Comparison of ENCODE assay signal across 9 cellular contexts in the genomic region with DNA sequence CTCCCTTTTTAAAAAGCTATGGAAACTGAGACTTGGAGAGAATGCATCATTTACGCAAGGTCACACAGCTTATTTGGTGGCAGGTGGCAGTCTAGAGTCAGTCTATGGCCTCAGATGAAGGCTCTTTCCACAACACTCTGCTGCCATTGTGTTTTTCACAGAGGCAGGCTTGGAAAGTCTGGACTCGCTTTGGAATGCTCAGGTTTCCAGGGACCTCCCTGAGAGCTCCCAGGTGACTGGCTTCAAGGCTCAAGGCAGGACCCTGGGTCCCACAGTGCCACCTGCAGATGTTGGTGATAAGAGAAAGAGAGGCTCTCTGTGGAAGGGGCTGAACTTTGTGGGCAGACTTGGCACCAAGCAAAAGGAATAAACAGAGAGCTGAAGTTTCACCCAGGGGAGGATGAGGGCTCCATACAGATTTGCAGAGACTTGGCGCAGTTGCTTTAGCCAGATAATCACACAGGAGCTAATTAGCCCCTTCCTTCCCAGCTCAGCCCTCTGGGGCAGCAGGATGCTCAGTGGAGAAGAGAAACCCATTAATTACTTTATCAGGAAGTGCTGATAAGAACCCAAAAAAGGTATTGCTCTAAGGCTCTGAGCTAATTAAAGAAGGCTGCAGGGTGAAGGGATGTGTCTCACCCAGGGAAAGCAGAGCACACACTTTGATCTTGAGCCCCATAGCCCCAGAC.
DNase-seq lines count a peak whose midpoint lies in the region; ATAC-seq, FAIRE-seq and TF ChIP-seq lines count a peak whose summit lies in the region.
"Had no signal": no experiment of that assay in that cellular context is flagged by ENCODE, and none has a peak within 500 bp of the region (broad histone marks: within the 10 kb centered on the region; RNA-seq: fewer than 3 reads in every experiment).

No MANE protein-coding gene starts in this region.

- peak overlapping the region; percentile 98 for H3K27ac Mint-ChIP-seq in activated CD4-positive, alpha-beta memory T cell treated with anti-CD3 and anti-CD28 coated beads, Interleukin-2, amount 10 ng/mL, durations not matched to agents 7 days and 5 days

- TF ChIP-seq CTCF in HepG2 (CRISPR knock-in tag; IDR thresholded peaks at IDR 0.05) = peak; percentile 15; the same call in 1 of the 2 replicates
- TF ChIP-seq CTCF in upper lobe of right lung (IDR thresholded peaks at IDR 0.05) = no peak

- in situ Hi-C loops in HepG2 (cut with HindIII; ENCODE audit: extremely low pct_ligation_motif_present, low pct_unique_long_range_greater_than_20kb) = no loop called here

- no peak for TF ChIP-seq RAD21 in HepG2 (CRISPR knock-in tag; IDR thresholded peaks at IDR 0.05)

- H3K4me3 ChIP-seq in H7 (ENCODE audit: insufficient read depth, low read depth, low read length) (no peak overlapping the region), HepG2 (replicated peaks in 1 of 3; ENCODE audit: insufficient read depth in 1 of 3, low read depth in 2 of 3, low read length in 3 of 3) (no peak overlapping the region), upper lobe of right lung (no peak overlapping the region)

- no peak overlapping the region for H3K9ac ChIP-seq in HepG2 (ENCODE audit: insufficient read depth, low read depth, low read length)

- H3K27me3 ChIP-seq in H7 (ENCODE audit: control insufficient read depth, insufficient read depth, low read length) = no peaks in the 10 kb centered on the region
- H3K27me3 ChIP-seq in HepG2 (ENCODE audit: control insufficient read depth in 1 of 2, insufficient read depth in 2 of 2, low read length in 2 of 2) = no peaks in the 10 kb centered on the region; a peak in 1 of 5 replicates
- no peaks in the 10 kb centered on the region for H3K27me3 ChIP-seq in upper lobe of right lung

- no peak for TF ChIP-seq POLR2A in HepG2 (IDR thresholded peaks at IDR 0.05; ENCODE audit: insufficient read depth in 1 of 2, low read depth in 2 of 2, low read length in 2 of 2)

- H3K9me3 ChIP-seq in HepG2 (ENCODE audit: low read length) = 0 out of 2 replicates have a peak, but pooled peaks cover 3% of the 10 kb centered on the region
- H3K9me3 ChIP-seq in upper lobe of right lung = no peaks in the 10 kb centered on the region

- H3K27ac ChIP-seq in HepG2 (ENCODE audit: extremely low read length, insufficient read depth, low read length) (no peak overlapping the region), upper lobe of right lung (no peak overlapping the region)

- intact Hi-C loops in HepG2 (cut with micrococcal nuclease; ENCODE audit: unreplicated experiment) = no loop called here
- intact Hi-C loops in upper lobe of right lung (cut with DNase I) = no loop called here

- DNase-seq in D341Med (ENCODE audit: low spot score) (peak; percentile 40), H7 (peak; percentile 59), HepG2 (ENCODE audit: low spot score) (no peak), upper lobe of right lung (no peak), kidney glomerular epithelial cell (lab: John Stamatoyannopoulos, UW) (no peak), NCI-H187 treated with DMSO at 0.1 percent for 48 hours (lab: John Stamatoyannopoulos, UW) (no peak)
- no peak for DNase-seq in activated CD4-positive, alpha-beta memory T cell treated with anti-CD3 and anti-CD28 coated beads, Interleukin-2, amount 10 ng/mL, durations not matched to agents 7 days and 5 days
- DNase-seq: NCI-H748 treated with DMSO at 0.1 percent for 48 hours had no signal

- no peak overlapping the region for H2AFZ ChIP-seq in HepG2 (ENCODE audit: low read length)

- no peak overlapping the region for H3K4me2 ChIP-seq in HepG2 (ENCODE audit: low read depth, low read length)

- H3K9me3 Mint-ChIP-seq in activated CD4-positive, alpha-beta memory T cell treated with anti-CD3 and anti-CD28 coated beads, Interleukin-2, amount 10 ng/mL, durations not matched to agents 7 days and 5 days = no peaks in the 10 kb centered on the region

- POLR2A ChIA-PET in activated CD4-positive, alpha-beta memory T cell treated with anti-CD3 and anti-CD28 coated beads, Interleukin-2, amount 10 ng/mL, durations not matched to agents 7 days and 5 days (lab: Charles Lee) = interaction anchor here (0.8 to 6.3 kb wide), 7 partner anchors 9 to 189 kb away, joined by 3 to 80 read pairs (median 5); partner anchors contain the start of gene LBH
- POLR2A ChIA-PET in HepG2 (lab: Yijun Ruan, JAX) = no interaction called here

- FAIRE-seq in HepG2 (lab: Jason Lieb, UNC) = peak; percentile 15

- CTCF ChIA-PET in activated CD4-positive, alpha-beta memory T cell treated with anti-CD3 and anti-CD28 coated beads, Interleukin-2, amount 10 ng/mL, durations not matched to agents 7 days and 5 days (lab: Charles Lee) = interaction anchor here (0.6 to 4.0 kb wide), 11 partner anchors 9 to 170 kb away, joined by 3 to 25 read pairs (median 5); partner anchors contain the start of genes LBH and LCLAT1
- CTCF ChIA-PET in HepG2 (lab: Yijun Ruan, JAX; ENCODE audit: low intra/inter-chr PET ratio, low total read pairs) = no interaction called here

- H3K4me3 Mint-ChIP-seq in activated CD4-positive, alpha-beta memory T cell treated with anti-CD3 and anti-CD28 coated beads, Interleukin-2, amount 10 ng/mL, durations not matched to agents 7 days and 5 days = no peak overlapping the region

- whole genome bisulfite sequencing in HepG2 (ENCODE audit: low lambda C conversion rate) = 32% methylated on average over 3 of the region's 3 CpGs

- no peaks in the 10 kb centered on the region for H3K79me2 ChIP-seq in HepG2 (ENCODE audit: insufficient read depth, low read length)

- no peaks in the 10 kb centered on the region for H3K36me3 ChIP-seq in H7 (replicated peaks; ENCODE audit: control insufficient read depth, insufficient read depth, low read length)
- no peaks in the 10 kb centered on the region for H3K36me3 ChIP-seq in HepG2 (replicated peaks in 1 of 2; ENCODE audit: control insufficient read depth in 1 of 2, insufficient read depth in 2 of 2, low read length in 2 of 2)
- H3K36me3 ChIP-seq in upper lobe of right lung = no peaks in the 10 kb centered on the region

- H3K27me3 Mint-ChIP-seq in activated CD4-positive, alpha-beta memory T cell treated with anti-CD3 and anti-CD28 coated beads, Interleukin-2, amount 10 ng/mL, durations not matched to agents 7 days and 5 days = no peaks in the 10 kb centered on the region

- no peak for TF ChIP-seq EP300 in HepG2 (IDR thresholded peaks at IDR 0.05; ENCODE audit: low read depth in 2 of 2, low read length in 2 of 2)
- TF ChIP-seq EP300 in HepG2 (CRISPR knock-in tag; IDR thresholded peaks at IDR 0.05; ENCODE audit: borderline replicate concordance) = no peak

- no peaks in the 10 kb centered on the region for H4K20me1 ChIP-seq in HepG2 (ENCODE audit: insufficient read depth, low read length)

- H3K36me3 Mint-ChIP-seq in activated CD4-positive, alpha-beta memory T cell treated with anti-CD3 and anti-CD28 coated beads, Interleukin-2, amount 10 ng/mL, durations not matched to agents 7 days and 5 days (ENCODE audit: low read depth) = peaks cover 5% of the 10 kb centered on the region

- ATAC-seq in HepG2 = no peak
- ATAC-seq in upper lobe of right lung = no peak
- ATAC-seq in GM19455 (IDR thresholded peaks at IDR 0.05; ENCODE audit: unreplicated experiment) = no peak

- peaks cover 66% of the 10 kb centered on the region for H3K4me1 Mint-ChIP-seq in activated CD4-positive, alpha-beta memory T cell treated with anti-CD3 and anti-CD28 coated beads, Interleukin-2, amount 10 ng/mL, durations not matched to agents 7 days and 5 days

- BruUV-seq in HepG2 (replicated peaks; lab: Mats Ljungman, UMichigan) = no TSS peak

- 0 out of 2 replicates have a peak, but pooled peaks cover 7% of the 10 kb centered on the region for H3K4me1 ChIP-seq in HepG2 (ENCODE audit: insufficient read depth, low read length)
- H3K4me1 ChIP-seq in upper lobe of right lung = peaks cover 19% of the 10 kb centered on the region

TF ChIP-seq in HepG2, 621 proteins besides CTCF, POLR2A, EP300 and RAD21:
- no peak for TF ChIP-seq RARA (CRISPR knock-in tag; IDR thresholded peaks at IDR 0.05)
- TF ChIP-seq STAG1 (CRISPR knock-in tag; IDR thresholded peaks at IDR 0.05) = 0 out of 2 replicates have a peak, but pooled peaks have one; percentile 4

Comparison
In these comparisons a context has a peak if more than half of its experiments do, and no peak if none do; other contexts are left out.
1. DNase-seq: peak in D341Med (single experiment) and H7 (single experiment); none in activated CD4-positive, alpha-beta memory T cell treated with anti-CD3 and anti-CD28 coated beads, Interleukin-2, amount 10 ng/mL, durations not matched to agents 7 days and 5 days (single experiment), HepG2 (single experiment), upper lobe of right lung (single experiment), kidney glomerular epithelial cell (single experiment) and NCI-H187 treated with DMSO at 0.1 percent for 48 hours (single experiment).